ENCODE assay signal across 22 cellular contexts in the genomic region with DNA sequence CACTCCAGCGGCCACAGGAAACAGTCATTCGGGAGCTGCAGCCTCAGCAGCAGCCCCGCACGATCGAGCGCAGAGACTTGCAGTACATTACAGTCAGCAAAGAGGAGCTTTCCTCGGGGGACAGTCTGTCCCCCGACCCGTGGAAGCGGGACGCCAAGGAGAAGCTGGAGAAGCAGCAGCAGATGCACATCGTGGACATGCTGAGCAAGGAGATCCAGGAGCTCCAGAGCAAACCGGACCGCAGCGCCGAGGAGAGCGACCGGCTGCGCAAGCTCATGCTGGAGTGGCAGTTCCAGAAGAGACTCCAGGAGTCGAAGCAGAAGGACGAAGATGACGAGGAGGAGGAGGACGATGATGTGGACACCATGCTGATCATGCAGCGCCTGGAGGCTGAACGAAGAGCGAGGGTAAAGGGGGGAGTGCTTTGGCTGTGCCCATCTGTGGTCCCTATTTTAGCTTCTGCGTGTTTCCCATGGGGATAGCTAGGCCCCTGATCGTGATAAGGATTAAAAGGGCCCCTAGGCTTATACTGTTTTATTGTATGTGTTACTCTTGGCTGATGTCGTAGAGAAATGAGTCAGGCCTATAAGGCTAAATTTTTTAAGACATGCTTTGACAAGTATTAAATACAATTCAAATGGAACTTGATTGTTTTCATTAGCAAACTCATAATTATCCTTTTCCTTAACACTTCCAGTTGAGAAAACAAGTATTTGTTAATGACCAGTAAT. TPM values are rescaled to one million over a fixed set of nuclear protein-coding genes. Genes with fewer than 3 reads are reported as not detected.
"Had no signal": no experiment of that assay in that cellular context is flagged by ENCODE, and none has a peak within 500 bp of the region (broad histone marks: within the 10 kb centered on the region; RNA-seq: fewer than 3 reads in every experiment).

No MANE protein-coding gene starts in this region.

- DNase-seq: activated CD4-positive, alpha-beta memory T cell treated with anti-CD3 and anti-CD28 coated beads, Interleukin-2, amount 10 ng/mL, durations not matched to agents 7 days and 5 days; activated CD4-positive, alpha-beta T cell treated with anti-CD3 and anti-CD28 coated beads for 36 hours; activated CD8-positive, alpha-beta memory T cell treated with anti-CD3 and anti-CD28 coated beads, Interleukin-2, amount 10 ng/mL, durations not matched to agents 7 days and 5 days; activated naive CD4-positive, alpha-beta T cell; activated naive CD8-positive, alpha-beta T cell treated with anti-CD3 and anti-CD28 coated beads, Interleukin-2, amount 10 ng/mL, durations not matched to agents 7 days and 5 days; amygdala; body of pancreas; esophagus squamous epithelium; lower lobe of right lung; nucleus accumbens; stimulated activated CD4-positive, alpha-beta T cell treated with anti-CD3 and anti-CD28 coated beads, Interleukin-12 subunit alpha, Interleukin-12 subunit beta, amount 100 ng/mL, for 4 hours; stimulated activated CD4-positive, alpha-beta T cell treated with anti-CD3 and anti-CD28 coated beads, Interleukin-1b, Interleukin-23, amount 100 ng/mL, for 48 hours; stimulated activated CD8-positive, alpha-beta memory T cell treated with anti-CD3 and anti-CD28 coated beads, Interleukin-4, amount 100 ng/mL, for 48 hours; stimulated activated naive CD4-positive, alpha-beta T cell had no signal

- H3K9me3 Mint-ChIP-seq: activated CD4-positive, alpha-beta memory T cell treated with anti-CD3 and anti-CD28 coated beads, Interleukin-2, amount 10 ng/mL, durations not matched to agents 7 days and 5 days; activated naive CD8-positive, alpha-beta T cell treated with anti-CD3 and anti-CD28 coated beads, Interleukin-2, amount 10 ng/mL, durations not matched to agents 7 days and 5 days; activated T-helper 17 cell treated with anti-CD3 and anti-CD28 coated beads, Interleukin-2, amount 50 U/mL, for 72 hours; central memory CD8-positive, alpha-beta T cell; mesothelial cell of epicardium; nephron; T-helper 2 cell treated with Interferon-gamma antibody and Interleukin-4, amounts not matched to agents 5 μg/mL and 100 μg/mL, for 36 hours; WTC11 had no signal

- H3K27ac ChIP-seq: body of pancreas, coronary artery, esophagus squamous epithelium, lower lobe of right lung had no signal

- H3K4me3 ChIP-seq: body of pancreas, coronary artery, esophagus squamous epithelium, lower lobe of right lung had no signal

- H3K27ac Mint-ChIP-seq: activated CD4-positive, alpha-beta memory T cell treated with anti-CD3 and anti-CD28 coated beads, Interleukin-2, amount 10 ng/mL, durations not matched to agents 7 days and 5 days; activated CD4-positive, alpha-beta T cell treated with anti-CD3 and anti-CD28 coated beads for 36 hours; activated CD8-positive, alpha-beta memory T cell treated with anti-CD3 and anti-CD28 coated beads, Interleukin-2, amount 10 ng/mL, durations not matched to agents 7 days and 5 days; activated naive CD8-positive, alpha-beta T cell treated with anti-CD3 and anti-CD28 coated beads, Interleukin-2, amount 10 ng/mL, durations not matched to agents 7 days and 5 days; activated T-helper 17 cell treated with anti-CD3 and anti-CD28 coated beads, Interleukin-2, amount 50 U/mL, for 72 hours; mesothelial cell of epicardium; nephron; T-helper 2 cell treated with Interferon-gamma antibody and Interleukin-4, amounts not matched to agents 5 μg/mL and 100 μg/mL, for 36 hours; WTC11 had no signal

- H3K4me1 Mint-ChIP-seq: activated naive CD8-positive, alpha-beta T cell treated with anti-CD3 and anti-CD28 coated beads, Interleukin-2, amount 10 ng/mL, durations not matched to agents 7 days and 5 days; central memory CD8-positive, alpha-beta T cell; nephron; WTC11 had no signal

- H3K9me3 ChIP-seq: body of pancreas, esophagus squamous epithelium, lower lobe of right lung had no signal

- H3K4me3 Mint-ChIP-seq: activated CD4-positive, alpha-beta memory T cell treated with anti-CD3 and anti-CD28 coated beads, Interleukin-2, amount 10 ng/mL, durations not matched to agents 7 days and 5 days; activated CD4-positive, alpha-beta T cell treated with anti-CD3 and anti-CD28 coated beads for 36 hours; activated CD8-positive, alpha-beta memory T cell treated with anti-CD3 and anti-CD28 coated beads, Interleukin-2, amount 10 ng/mL, durations not matched to agents 7 days and 5 days; activated naive CD8-positive, alpha-beta T cell treated with anti-CD3 and anti-CD28 coated beads, Interleukin-2, amount 10 ng/mL, durations not matched to agents 7 days and 5 days; activated T-helper 17 cell treated with anti-CD3 and anti-CD28 coated beads, Interleukin-2, amount 50 U/mL, for 72 hours; central memory CD8-positive, alpha-beta T cell; mesothelial cell of epicardium; nephron; T-helper 2 cell treated with Interferon-gamma antibody and Interleukin-4, amounts not matched to agents 5 μg/mL and 100 μg/mL, for 36 hours; WTC11 had no signal

- H3K4me1 ChIP-seq: esophagus squamous epithelium, lower lobe of right lung had no signal

- H3K27me3 Mint-ChIP-seq: activated CD4-positive, alpha-beta memory T cell treated with anti-CD3 and anti-CD28 coated beads, Interleukin-2, amount 10 ng/mL, durations not matched to agents 7 days and 5 days; activated CD4-positive, alpha-beta T cell treated with anti-CD3 and anti-CD28 coated beads for 36 hours; activated CD8-positive, alpha-beta memory T cell treated with anti-CD3 and anti-CD28 coated beads, Interleukin-2, amount 10 ng/mL, durations not matched to agents 7 days and 5 days; activated naive CD8-positive, alpha-beta T cell treated with anti-CD3 and anti-CD28 coated beads, Interleukin-2, amount 10 ng/mL, durations not matched to agents 7 days and 5 days; activated T-helper 17 cell treated with anti-CD3 and anti-CD28 coated beads, Interleukin-2, amount 50 U/mL, for 72 hours; central memory CD8-positive, alpha-beta T cell had no signal

- ATAC-seq: activated CD4-positive, alpha-beta T cell treated with anti-CD3 and anti-CD28 coated beads for 36 hours; activated CD8-positive, alpha-beta memory T cell treated with anti-CD3 and anti-CD28 coated beads, Interleukin-2, amount 10 ng/mL, durations not matched to agents 7 days and 5 days; activated T-helper 17 cell treated with anti-CD3 and anti-CD28 coated beads, Interleukin-2, amount 50 U/mL, for 72 hours; body of pancreas; lower lobe of right lung; WTC11 had no signal

- H3K27me3 ChIP-seq: body of pancreas, esophagus squamous epithelium had no signal

RNA-seq across cellular contexts. Expression of gene KIF25, which starts 45.5 kb away (rescaled TPM):
- total RNA-seq: activated CD4-positive, alpha-beta memory T cell treated with anti-CD3 and anti-CD28 coated beads, Interleukin-2, amount 10 ng/mL, durations not matched to agents 7 days and 5 days; activated CD4-positive, alpha-beta T cell treated with anti-CD3 and anti-CD28 coated beads for 36 hours; activated CD8-positive, alpha-beta memory T cell treated with anti-CD3 and anti-CD28 coated beads, Interleukin-2, amount 10 ng/mL, durations not matched to agents 7 days and 5 days; activated naive CD8-positive, alpha-beta T cell treated with anti-CD3 and anti-CD28 coated beads, Interleukin-2, amount 10 ng/mL, durations not matched to agents 7 days and 5 days; ureter had no signal
